ENCODE assay signal across 25 cellular contexts in genomic region chr14:104148433-104149277, GRCh38. TPM values are rescaled to one million over a fixed set of nuclear protein-coding genes. Genes with fewer than 3 reads are reported as not detected.
A peak's percentile ranks its signal among the peaks of the same experiment; 100 is the strongest.
DNase-seq lines count a peak whose midpoint lies in the region; ATAC-seq and TF ChIP-seq lines count a peak whose summit lies in the region.
"Had no signal": no experiment of that assay in that cellular context is flagged by ENCODE, and none has a peak within 500 bp of the region (broad histone marks: within the 10 kb centered on the region; RNA-seq: fewer than 3 reads in every experiment).

No MANE protein-coding gene starts in this region.

- H3K27ac ChIP-seq in HEK293 (ENCODE audit: extremely low read depth, low read depth, low read length) (peak overlapping the region; percentile 22; the same call in 1 of the 2 replicates), iPS-20b (ENCODE audit: low read length) (peak overlapping the region; percentile 54), trophoblast cell (ENCODE audit: low read depth, low read length) (peak overlapping the region; percentile 90)
- H3K27ac ChIP-seq: ascending aorta, lower lobe of right lung, thoracic aorta had no signal

- TF ChIP-seq CTCF in HEK293 (tag by site-specific recombination; IDR thresholded peaks at IDR 0.05): no peak
- TF ChIP-seq CTCF in chondrocyte (IDR thresholded peaks at IDR 0.05): no peak
- TF ChIP-seq CTCF in foreskin fibroblast (IDR thresholded peaks at IDR 0.05; ENCODE audit: low read depth, low read length): no peak

- peak overlapping the region; percentile 97 for H2AK5ac ChIP-seq in trophoblast cell (ENCODE audit: low read length)

- DNase-seq in chondrocyte (ENCODE audit: low spot score) (peak; percentile 82), trophoblast cell (no peak), T-helper 2 cell (no peak), foreskin fibroblast (no peak)
- DNase-seq: activated T-cell treated with anti-CD3 and anti-CD28 coated beads, Interleukin-2, amount 50 U/mL, for 72 hours; CD4-positive, alpha-beta memory T cell; DMS79; Karpas-422; NCI-H1930; NCI-H226; stimulated activated CD4-positive, alpha-beta T cell treated with anti-CD3 and anti-CD28 coated beads, Interleukin-2, amount 100 ng/mL, for 24 hours; stimulated activated naive CD4-positive, alpha-beta T cell; T1000 had no signal

- no peak overlapping the region for H3K4me2 ChIP-seq in trophoblast cell (ENCODE audit: low read length)

- no peak for ATAC-seq in GM18520 (IDR thresholded peaks at IDR 0.05; ENCODE audit: unreplicated experiment)
- no peak for ATAC-seq in GM21786 (IDR thresholded peaks at IDR 0.05; ENCODE audit: unreplicated experiment)
- ATAC-seq: activated CD4-positive, CD25-positive, alpha-beta regulatory T cell treated with anti-CD3 and anti-CD28 coated beads, Interleukin-2, amount 50 U/mL, for 24 hours; activated T-cell treated with anti-CD3 and anti-CD28 coated beads, Interleukin-2, amount 50 U/mL, for 72 hours; lower lobe of right lung had no signal

- peaks cover 3% of the 10 kb centered on the region for H3K27me3 Mint-ChIP-seq in chondrocyte (ENCODE audit: low read depth)

- peak overlapping the region; percentile 94 for H3K18ac ChIP-seq in trophoblast cell (ENCODE audit: low read length)

- H3K36me3 Mint-ChIP-seq in chondrocyte (ENCODE audit: low read depth): no peaks in the 10 kb centered on the region
- H3K36me3 Mint-ChIP-seq: activated naive CD4-positive, alpha-beta T cell treated with anti-CD3 and anti-CD28 coated beads, Interleukin-2, amount 50 U/mL, for 24 hours; CD4-positive, alpha-beta memory T cell had no signal

- H4K91ac ChIP-seq in trophoblast cell (ENCODE audit: low read depth, low read length): peak overlapping the region; percentile 89

- no peak overlapping the region for H3K4me3 ChIP-seq in HEK293 (ENCODE audit: low read depth, low read length)
- H3K4me3 ChIP-seq in iPS-20b (ENCODE audit: low read length): no peak overlapping the region
- H3K4me3 ChIP-seq in trophoblast cell (ENCODE audit: low read depth, low read length): no peak overlapping the region
- no peak overlapping the region for H3K4me3 ChIP-seq in foreskin fibroblast (ENCODE audit: low read depth in 1 of 2, low read length in 2 of 2)
- H3K4me3 ChIP-seq: ascending aorta, lower lobe of right lung, thoracic aorta had no signal

- H3K27me3 ChIP-seq in iPS-20b (ENCODE audit: insufficient read depth, low read length) (no peaks in the 10 kb centered on the region), trophoblast cell (ENCODE audit: insufficient read depth, low read length) (no peaks in the 10 kb centered on the region)
- H3K27me3 ChIP-seq: ascending aorta, pancreas had no signal

- H3K9me3 Mint-ChIP-seq in chondrocyte (ENCODE audit: low read depth): no peaks in the 10 kb centered on the region
- H3K9me3 Mint-ChIP-seq: activated naive CD4-positive, alpha-beta T cell treated with anti-CD3 and anti-CD28 coated beads, Interleukin-2, amount 50 U/mL, for 24 hours; activated T-cell treated with anti-CD3 and anti-CD28 coated beads, Interleukin-2, amount 50 U/mL, for 72 hours; CD4-positive, alpha-beta memory T cell had no signal

- peak overlapping the region; percentile 80 for H2BK5ac ChIP-seq in trophoblast cell (ENCODE audit: low read depth, low read length, poor library complexity)

- WGBS in trophoblast cell (ENCODE audit: extremely low coverage, insufficient coverage, insufficient read length): no CpG with 5 or more reads among the region's 22 CpGs

- H3K23ac ChIP-seq in trophoblast cell (ENCODE audit: low read length): no peak overlapping the region

- peak overlapping the region; percentile 52 for H4K12ac ChIP-seq in trophoblast cell (ENCODE audit: low read depth, low read length)

- peak overlapping the region; percentile 89 for H2BK120ac ChIP-seq in trophoblast cell (ENCODE audit: insufficient read depth, low read length, poor library complexity)

- H3K36me3 ChIP-seq in HEK293 (ENCODE audit: control insufficient read depth in 2 of 2, insufficient read depth in 1 of 2, low read length in 2 of 2) (peaks cover 0 to 17% of the 10 kb centered on the region in 2 experiments; a peak in 1 of 3 replicates), iPS-20b (ENCODE audit: insufficient read depth, low read depth, low read length) (peaks cover 12% of the 10 kb centered on the region), trophoblast cell (ENCODE audit: control insufficient read depth in 1 of 2, insufficient read depth in 2 of 2, low read length in 2 of 2) (no peaks in the 10 kb centered on the region)
- H3K36me3 ChIP-seq: ascending aorta, lower lobe of right lung, pancreas, thoracic aorta had no signal

- H3K27ac Mint-ChIP-seq in chondrocyte (ENCODE audit: unreplicated experiment): no peak overlapping the region
- H3K27ac Mint-ChIP-seq: activated naive CD4-positive, alpha-beta T cell treated with anti-CD3 and anti-CD28 coated beads, Interleukin-2, amount 50 U/mL, for 24 hours; activated T-cell treated with anti-CD3 and anti-CD28 coated beads, Interleukin-2, amount 50 U/mL, for 72 hours had no signal

- peaks cover 7% of the 10 kb centered on the region for H3K4me1 Mint-ChIP-seq in chondrocyte (ENCODE audit: low read depth)
- H3K4me1 Mint-ChIP-seq: activated naive CD4-positive, alpha-beta T cell treated with anti-CD3 and anti-CD28 coated beads, Interleukin-2, amount 50 U/mL, for 24 hours had no signal

- peak overlapping the region; percentile 31 for H2AFZ ChIP-seq in trophoblast cell (ENCODE audit: insufficient read depth, low read length, poor library complexity)

- H2BK12ac ChIP-seq in trophoblast cell (ENCODE audit: low read length): peak overlapping the region; percentile 89

- peak overlapping the region; percentile 90 for H3K4ac ChIP-seq in trophoblast cell (ENCODE audit: low read depth, low read length)

- H3K9ac ChIP-seq in iPS-20b (ENCODE audit: low read depth, low read length): peak overlapping the region; percentile 48; the same call in 1 of the 2 replicates
- no peak overlapping the region for H3K9ac ChIP-seq in trophoblast cell (ENCODE audit: low read length)
- H3K9ac ChIP-seq: SK-N-SH had no signal

- H3K9me3 ChIP-seq in HEK293 (ENCODE audit: control insufficient read depth, insufficient read depth, low read depth, low read length) (no peaks in the 10 kb centered on the region), iPS-20b (ENCODE audit: insufficient read depth, low read depth, low read length) (no peaks in the 10 kb centered on the region), trophoblast cell (ENCODE audit: insufficient read depth, low read depth, low read length) (no peaks in the 10 kb centered on the region)
- H3K9me3 ChIP-seq: ascending aorta, lower lobe of right lung, pancreas, SK-N-SH, thoracic aorta had no signal

- H3K4me1 ChIP-seq in HEK293 (ENCODE audit: control insufficient read depth, insufficient read depth, low read length) (peaks cover 11% of the 10 kb centered on the region), iPS-20b (ENCODE audit: insufficient read depth, low read length) (peaks cover 12% of the 10 kb centered on the region; the same call in 1 of the 2 replicates), trophoblast cell (ENCODE audit: control insufficient read depth in 1 of 2, insufficient read depth in 2 of 2, low read length in 2 of 2) (peaks cover 30 to 36% of the 10 kb centered on the region in 2 experiments)
- H3K4me1 ChIP-seq: ascending aorta, lower lobe of right lung had no signal

- POLR2A ChIA-PET in HEK293 (lab: Yijun Ruan, JAX): no interaction called here

- peak overlapping the region; percentile 83 for H3K14ac ChIP-seq in trophoblast cell (ENCODE audit: low read length)

- peak overlapping the region; percentile 75 for H4K8ac ChIP-seq in trophoblast cell (ENCODE audit: low read depth, low read length)

- H3K4me3 Mint-ChIP-seq in chondrocyte (ENCODE audit: unreplicated experiment): no peak overlapping the region
- H3K4me3 Mint-ChIP-seq: activated naive CD4-positive, alpha-beta T cell treated with anti-CD3 and anti-CD28 coated beads, Interleukin-2, amount 50 U/mL, for 24 hours; activated T-cell treated with anti-CD3 and anti-CD28 coated beads, Interleukin-2, amount 50 U/mL, for 72 hours; CD4-positive, alpha-beta memory T cell had no signal

- H3K79me1 ChIP-seq in trophoblast cell (ENCODE audit: low read length): peaks cover 24% of the 10 kb centered on the region

- CTCF ChIA-PET in HEK293 (lab: Yijun Ruan, JAX): no interaction called here

- peaks cover 4% of the 10 kb centered on the region for H3K79me2 ChIP-seq in trophoblast cell (ENCODE audit: control insufficient read depth, insufficient read depth, low read length, poor library complexity)

TF ChIP-seq in HEK293, 187 proteins besides CTCF, POLR2A, EP300 and RAD21 (continues in another document):
- no peak for TF ChIP-seq ZNF362 (tag by site-specific recombination; IDR thresholded peaks at IDR 0.05)
- 0 out of 2 replicates have a peak, but pooled peaks have one; percentile 18 for TF ChIP-seq HIC1 (tag by site-specific recombination; IDR thresholded peaks at IDR 0.05)
- peak; percentile 29; the same call in 1 of the 2 replicates for TF ChIP-seq ZIC2 (tag by site-specific recombination; IDR thresholded peaks at IDR 0.05)
- TF ChIP-seq GLIS1 (tag by site-specific recombination; IDR thresholded peaks at IDR 0.05): peak; percentile 77
- no peak for TF ChIP-seq ZNF785 (tag by site-specific recombination; IDR thresholded peaks at IDR 0.05)

RNA-seq across cellular contexts. Expression of gene KIF26A, which starts 10.3 kb away (rescaled TPM):
- total RNA-seq in chondrocyte: 0.28 to 0.60 TPM (median 0.60 TPM) in 3 replicates
- polyA plus RNA-seq in trophoblast cell (2013): 3.4 and 3.6 TPM in 2 replicates
- polyA plus RNA-seq: AG04450 had no signal

Comparison
In these comparisons a context has a peak if more than half of its experiments do, and no peak if none do; other contexts are left out.
1. H3K27ac ChIP-seq: peak in every context shown above with its lines; median percentile 90 in trophoblast cell; 54 in iPS-20b; 22 in HEK293.